9 cellular contexts compared by ENCODE assay signal in the genomic region with DNA sequence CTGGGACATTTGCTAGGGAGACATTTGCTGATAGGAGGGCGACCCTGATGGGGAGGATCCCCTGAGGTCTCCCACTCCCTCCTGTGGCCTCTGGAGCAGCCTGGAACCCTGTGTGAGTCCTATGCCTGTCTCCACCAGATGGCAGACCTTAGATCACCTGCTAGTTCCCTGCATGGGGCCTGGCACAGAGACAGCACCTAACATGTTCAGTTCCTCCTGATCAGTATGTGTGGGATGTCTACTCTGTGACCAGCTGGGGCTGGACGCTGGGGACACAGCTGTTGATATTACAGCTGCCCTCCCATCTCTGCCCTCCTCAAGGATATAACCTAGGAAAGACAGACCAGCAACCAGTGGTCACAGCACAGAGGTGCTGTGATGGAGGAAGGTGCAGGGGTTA. TPM values are rescaled to one million over a fixed set of nuclear protein-coding genes. Genes with fewer than 3 reads are reported as not detected.
A peak's percentile ranks its signal among the peaks of the same experiment; 100 is the strongest.
DNase-seq lines count a peak whose midpoint lies in the region; ATAC-seq and TF ChIP-seq lines count a peak whose summit lies in the region.
"Had no signal": no experiment of that assay in that cellular context is flagged by ENCODE, and none has a peak within 500 bp of the region (broad histone marks: within the 10 kb centered on the region; RNA-seq: fewer than 3 reads in every experiment).

No MANE protein-coding gene starts in this region.

- peaks cover 3% of the 10 kb centered on the region for H3K36me3 Mint-ChIP-seq in activated naive CD8-positive, alpha-beta T cell
- H3K36me3 Mint-ChIP-seq in naive thymus-derived CD8-positive, alpha-beta T cell, result no peaks in the 10 kb centered on the region

- peak overlapping the region; percentile 86 to 100 (median 98) for H3K4me2 ChIP-seq in BLaER1 treated with 17β-estradiol and CSF1 and Interleukin-3, amounts not matched to agents 10 nM and 100 nM

- no peaks in the 10 kb centered on the region for H3K27me3 Mint-ChIP-seq in activated naive CD8-positive, alpha-beta T cell
- H3K27me3 Mint-ChIP-seq in naive thymus-derived CD8-positive, alpha-beta T cell, result no peaks in the 10 kb centered on the region

- DNase-seq in NCI-H69 (lab: John Stamatoyannopoulos, UW) (peak; percentile 79), AG08395 (ENCODE audit: low spot score) (no peak), heart right ventricle (no peak)
- DNase-seq in naive thymus-derived CD8-positive, alpha-beta T cell, result peak in 4 of 10 donors; percentile 26 to 60 (median 56)

- H3K4me1 Mint-ChIP-seq in activated naive CD8-positive, alpha-beta T cell (ENCODE audit: low read depth), result peaks cover 66% of the 10 kb centered on the region
- peaks cover 43 to 97% (median 75%) of the 10 kb centered on the region in 4 donors for H3K4me1 Mint-ChIP-seq in naive thymus-derived CD8-positive, alpha-beta T cell

- no peaks in the 10 kb centered on the region; a peak in 1 of 22 replicates for H3K27me3 ChIP-seq in BLaER1 treated with 17β-estradiol and CSF1 and Interleukin-3, amounts not matched to agents 10 nM and 100 nM
- peaks cover 0 to 22% (median 0%) of the 10 kb centered on the region in 7 donors for H3K27me3 ChIP-seq in heart right ventricle
- H3K27me3 ChIP-seq: heart left ventricle had no signal

- intact Hi-C loops in heart right ventricle (cut with DNase I), result no loop called here

- peak; percentile 37 for ATAC-seq in GM18867 (IDR thresholded peaks at IDR 0.05; ENCODE audit: unreplicated experiment)
- peak; percentile 26 to 36 for ATAC-seq in naive thymus-derived CD8-positive, alpha-beta T cell
- ATAC-seq in GM19467 (IDR thresholded peaks at IDR 0.05; ENCODE audit: unreplicated experiment), result no peak
- no peak for ATAC-seq in heart right ventricle
- ATAC-seq: heart left ventricle had no signal

- peaks cover 2% of the 10 kb centered on the region for H3K9me3 Mint-ChIP-seq in activated naive CD8-positive, alpha-beta T cell (ENCODE audit: low read depth)
- H3K9me3 Mint-ChIP-seq in naive thymus-derived CD8-positive, alpha-beta T cell, result no peaks in the 10 kb centered on the region

- 56 to 70% methylated on average over 2 of the region's 2 CpGs for WGBS in heart right ventricle, 2 donors

- peak overlapping the region in 1 of 10 experiments; percentile 75; a peak in 2 of 20 replicates for H3K4me3 ChIP-seq in BLaER1 treated with 17β-estradiol and CSF1 and Interleukin-3, amounts not matched to agents 10 nM and 100 nM
- H3K4me3 ChIP-seq in heart right ventricle, result no peak overlapping the region

- peaks cover 0 to 5% (median 0%) of the 10 kb centered on the region in 11 experiments; a peak in 1 of 22 replicates for H3K9me3 ChIP-seq in BLaER1 treated with 17β-estradiol and CSF1 and Interleukin-3, amounts not matched to agents 10 nM and 100 nM (replicated peaks in 1 of 11)
- no peaks in the 10 kb centered on the region for H3K9me3 ChIP-seq in heart right ventricle

- peak overlapping the region; percentile 96 for H3K4me3 Mint-ChIP-seq in activated naive CD8-positive, alpha-beta T cell
- H3K4me3 Mint-ChIP-seq in naive thymus-derived CD8-positive, alpha-beta T cell, result peak overlapping the region; percentile 80 to 98 (median 94)

- peak overlapping the region; percentile 86 for H3K27ac Mint-ChIP-seq in activated naive CD8-positive, alpha-beta T cell
- H3K27ac Mint-ChIP-seq in naive thymus-derived CD8-positive, alpha-beta T cell, result peak overlapping the region; percentile 71 to 99 (median 92)

- peak in 1 of 9 donors; percentile 35 for TF ChIP-seq CTCF in heart right ventricle (IDR thresholded peaks at IDR 0.05)

- H3K4me1 ChIP-seq in BLaER1 treated with 17β-estradiol and CSF1 and Interleukin-3, amounts not matched to agents 10 nM and 100 nM, result peaks cover 85 to 100% (median 98%) of the 10 kb centered on the region in 10 experiments
- peaks cover 3 to 42% (median 7%) of the 10 kb centered on the region in 9 donors for H3K4me1 ChIP-seq in heart right ventricle

- H3K9ac ChIP-seq in BLaER1 treated with 17β-estradiol and CSF1 and Interleukin-3, amounts not matched to agents 10 nM and 100 nM, result peak overlapping the region in 10 of 11 experiments; percentile 66 to 83 (median 78); a peak in 19 of 22 replicates

- POLR2A ChIA-PET in naive thymus-derived CD8-positive, alpha-beta T cell (lab: Charles Lee), result interaction anchor here (2.3 to 15.0 kb wide), 3 partner anchors 10 to 61 kb away, joined by 7 to 238 read pairs (median 31); no protein-coding TSS in a partner anchor

- H4K20me1 ChIP-seq in BLaER1 treated with 17β-estradiol and CSF1 and Interleukin-3, amounts not matched to agents 10 nM and 100 nM, result peaks cover 0 to 24% (median 0%) of the 10 kb centered on the region in 11 experiments; a peak in 6 of 22 replicates

- peak overlapping the region in 10 of 11 experiments; percentile 70 to 90 (median 84); a peak in 19 of 22 replicates for H3K27ac ChIP-seq in BLaER1 treated with 17β-estradiol and CSF1 and Interleukin-3, amounts not matched to agents 10 nM and 100 nM
- peak overlapping the region in 2 of 10 donors; percentile 71 to 91 for H3K27ac ChIP-seq in heart right ventricle

- H3K36me3 ChIP-seq in BLaER1 treated with 17β-estradiol and CSF1 and Interleukin-3, amounts not matched to agents 10 nM and 100 nM, result peaks cover 0 to 2% (median 0%) of the 10 kb centered on the region in 11 experiments; a peak in 3 of 22 replicates
- no peaks in the 10 kb centered on the region for H3K36me3 ChIP-seq in heart right ventricle
- H3K36me3 ChIP-seq: heart left ventricle had no signal

RNA-seq across cellular contexts. Expression of a gene that starts 1.1 kb away (rescaled TPM):
- total RNA-seq in naive thymus-derived CD8-positive, alpha-beta T cell, result 100 to 1,000 TPM; 133 to 135 TPM
- polyA plus RNA-seq in naive thymus-derived CD8-positive, alpha-beta T cell, result 10 to 100 TPM; 60.1 to 72.8 (median 64.6) TPM
- total RNA-seq in heart right ventricle, result 10 to 100 TPM in 2 of 10 donors, 1 to 10 TPM in 8; 2.2 to 25.5 (median 4.7) TPM
- polyA plus RNA-seq in heart right ventricle, result 1 to 10 TPM; 2.4 to 5.0 TPM

Comparison
In these comparisons a context has a peak if more than half of its experiments do, and no peak if none do; other contexts are left out.
1. ATAC-seq: peak in GM18867 (single experiment) and naive thymus-derived CD8-positive, alpha-beta T cell (2 of 2); none in GM19467 (single experiment) and heart right ventricle (0 of 8).
2. RNA of a gene that starts 1.1 kb away (total RNA-seq): 133 to 135 TPM in naive thymus-derived CD8-positive, alpha-beta T cell; 2.2 to 25.5 TPM in heart right ventricle; every median in the first group is over 4 times any median in the second.